ENCODE assay signal across 9 cellular contexts in genomic region chr17:39927928-39928867, GRCh38. TPM values are rescaled to one million over a fixed set of nuclear protein-coding genes. Genes with fewer than 3 reads are reported as not detected.
A peak's percentile ranks its signal among the peaks of the same experiment; 100 is the strongest.
DNase-seq lines count a peak whose midpoint lies in the region; ATAC-seq, FAIRE-seq and TF ChIP-seq lines count a peak whose summit lies in the region.
"Had no signal": no experiment of that assay in that cellular context is flagged by ENCODE, and none has a peak within 500 bp of the region (broad histone marks: within the 10 kb centered on the region; RNA-seq: fewer than 3 reads in every experiment).

No MANE protein-coding gene starts in this region.

- WGBS in right lobe of liver (ENCODE audit: insufficient coverage, low coverage, low lambda C conversion rate, missing lambda C conversion rate), result 18% methylated on average over 10 of the region's 17 CpGs
- 15 to 24% methylated on average over 9 to 15 of the region's 17 CpGs for WGBS in thyroid gland, 2 donors

- H3K4me1 ChIP-seq in right lobe of liver (peaks cover 0 to 35% (median 22%) of the 10 kb centered on the region in 4 donors), thyroid gland (peaks cover 27 to 48% of the 10 kb centered on the region in 2 donors)

- ATAC-seq in GM19467 (IDR thresholded peaks at IDR 0.05; ENCODE audit: unreplicated experiment) (peak; percentile 10), right lobe of liver (peak; percentile 15 to 51 (median 23))

- in situ Hi-C loops in ACHN (cut with HindIII; ENCODE audit: low pct_ligation_motif_present, low pct_unique_long_range_greater_than_20kb, low sequenced_read_pairs), result no loop called here

- TF ChIP-seq POLR2A in right lobe of liver (IDR thresholded peaks at IDR 0.05) (no peak), thyroid gland (IDR thresholded peaks at IDR 0.05) (peak in 1 of 2 donors; percentile 10)

- TF ChIP-seq CTCF in LNCaP clone FGC (IDR thresholded peaks at IDR 0.05; ENCODE audit: control insufficient read depth, extremely low read depth, insufficient read depth) (no peak), right lobe of liver (IDR thresholded peaks at IDR 0.05) (no peak), thyroid gland (IDR thresholded peaks at IDR 0.05) (peak in 1 of 6 experiments; percentile 31), D721Med (IDR thresholded peaks at IDR 0.05; ENCODE audit: insufficient read depth, missing control alignments) (no peak)

- intact Hi-C loops in right lobe of liver (cut with DNase I), result no loop called here
- intact Hi-C loops in thyroid gland (cut with DNase I), result loop anchor here (2.0 kb wide), 1 partner anchor 23 kb away; no protein-coding TSS in a partner anchor

- H3K9me3 ChIP-seq in right lobe of liver (no peaks in the 10 kb centered on the region), thyroid gland (no peaks in the 10 kb centered on the region)

- H3K27ac ChIP-seq in caudate nucleus (ENCODE audit: low read depth, low read length) (peak overlapping the region; percentile 65), right lobe of liver (peak overlapping the region; percentile 89 to 98 (median 95)), thyroid gland (peak overlapping the region; percentile 94 to 95 (median 95))

- no peaks in the 10 kb centered on the region for H3K27me3 ChIP-seq in right lobe of liver
- H3K27me3 ChIP-seq in thyroid gland, result no peaks in the 10 kb centered on the region

- H3K36me3 ChIP-seq in right lobe of liver (peaks cover 0 to 8% (median 4%) of the 10 kb centered on the region in 4 donors), thyroid gland (peaks cover 5 to 8% of the 10 kb centered on the region in 2 donors)

- H3K4me3 ChIP-seq in LNCaP clone FGC (ENCODE audit: low read depth, low read length) (peak overlapping the region; percentile 79), right lobe of liver (peak overlapping the region; percentile 84 to 91 (median 86)), thyroid gland (replicated peaks in 1 of 3) (peak overlapping the region; percentile 2 to 98 (median 29))

- FAIRE-seq in D721Med (lab: Jason Lieb, UNC), result no peak

- DNase-seq in ACHN (peak; percentile 49), LNCaP clone FGC (ENCODE audit: low read depth) (no peak), caudate nucleus (lab: John Stamatoyannopoulos, UW) (peak in 7 of 61 donors; percentile 36 to 58 (median 45)), right lobe of liver (peak; percentile 49 to 76 (median 73)), thyroid gland (peak; percentile 87 to 90), DMS 273 treated with DMSO at 0.1 percent for 48 hours (lab: John Stamatoyannopoulos, UW) (no peak), D721Med (ENCODE audit: insufficient read length, low spot score) (no peak)

RNA-seq across cellular contexts. Expression of gene LRRC3C, which starts 0.7 kb away (rescaled TPM):
- not detected for total RNA-seq in right lobe of liver
- not detected for total RNA-seq in thyroid gland
- total RNA-seq: renal cortical epithelial cell had no signal

RNA-seq across cellular contexts. Expression of gene ORMDL3, which starts 0.8 kb away (rescaled TPM):
- total RNA-seq in right lobe of liver (100 to 1,000 TPM; 105 to 174 (median 128) TPM), thyroid gland (100 to 1,000 TPM in 2 of 4 donors, 10 to 100 TPM in 2; 81.4 to 125 (median 99.0) TPM)

RNA-seq across cellular contexts. Expression of gene GSDMB, which starts 9.8 kb away (rescaled TPM):
- total RNA-seq in right lobe of liver (10 to 100 TPM in 3 of 6 experiments, 1 to 10 TPM in 3; 4.7 to 40.8 (median 18.8) TPM), thyroid gland (10 to 100 TPM in 1 of 4 donors, 1 to 10 TPM in 3; 7.7 to 13.2 (median 8.3) TPM)

RNA-seq across cellular contexts. Expression of gene GSDMA, which starts 34.6 kb away (rescaled TPM):
- total RNA-seq in right lobe of liver (under 1 TPM in 2 of 6 experiments, not detected in 4; 0.42 to 0.99 TPM), thyroid gland (not detected)
- total RNA-seq: renal cortical epithelial cell had no signal

RNA-seq across cellular contexts. Expression of gene PSMD3, which starts 52.4 kb away (rescaled TPM):
- 10 to 100 TPM; 58.3 to 85.3 (median 67.4) TPM for total RNA-seq in right lobe of liver
- 100 to 1,000 TPM in 1 of 4 donors, 10 to 100 TPM in 3; 65.0 to 100 (median 98.8) TPM for total RNA-seq in thyroid gland

Comparison
In these comparisons a context has a peak if more than half of its experiments do, and no peak if none do; other contexts are left out.
1. DNase-seq: peak in ACHN (single experiment), right lobe of liver (3 of 3) and thyroid gland (2 of 2); none in LNCaP clone FGC (single experiment), DMS 273 treated with DMSO at 0.1 percent for 48 hours (single experiment) and D721Med (single experiment).
2. H3K4me3 ChIP-seq: peak in every context shown above with its lines; median percentile 86 in right lobe of liver; 79 in LNCaP clone FGC; 29 in thyroid gland.
3. Peak in every context shown above with its lines, with median percentiles within 50 percentile points of each other: H3K27ac ChIP-seq.